Comparison of ENCODE assay signal across 26 cellular contexts in genomic region chr15:77380033-77380432, GRCh38. TPM values are rescaled to one million over a fixed set of nuclear protein-coding genes. Genes with fewer than 3 reads are reported as not detected.
A peak's percentile ranks its signal among the peaks of the same experiment; 100 is the strongest.
DNase-seq lines count a peak whose midpoint lies in the region; ATAC-seq, FAIRE-seq and TF ChIP-seq lines count a peak whose summit lies in the region.
"Had no signal": no experiment of that assay in that cellular context is flagged by ENCODE, and none has a peak within 500 bp of the region (broad histone marks: within the 10 kb centered on the region; RNA-seq: fewer than 3 reads in every experiment).

No MANE protein-coding gene starts in this region.

- ATAC-seq in body of pancreas (peak; percentile 42), HepG2 (no peak), right lobe of liver (peak; percentile 81 to 94 (median 89))

- H3K9ac ChIP-seq in HepG2 (ENCODE audit: insufficient read depth, low read depth, low read length) = no peak overlapping the region
- H3K9ac ChIP-seq: BLaER1 had no signal

- no peak for TF ChIP-seq RAD21 in HepG2 (CRISPR knock-in tag; IDR thresholded peaks at IDR 0.05)

- H3K27ac ChIP-seq in body of pancreas = no peak overlapping the region
- no peak overlapping the region for H3K27ac ChIP-seq in HepG2 (ENCODE audit: extremely low read length, insufficient read depth, low read length)
- H3K27ac ChIP-seq in right lobe of liver = no peak overlapping the region
- H3K27ac ChIP-seq: BLaER1 had no signal

- peaks cover 12% of the 10 kb centered on the region for H3K4me1 ChIP-seq in body of pancreas
- no peaks in the 10 kb centered on the region for H3K4me1 ChIP-seq in HepG2 (ENCODE audit: insufficient read depth, low read length)
- H3K4me1 ChIP-seq in right lobe of liver = peaks cover 0 to 18% (median 6%) of the 10 kb centered on the region in 4 donors
- H3K4me1 ChIP-seq: BE2C, BLaER1 had no signal

- H3K4me2 ChIP-seq in HepG2 (ENCODE audit: low read depth, low read length) = no peak overlapping the region
- H3K4me2 ChIP-seq: BLaER1 had no signal

- H4K20me1 ChIP-seq in HepG2 (ENCODE audit: insufficient read depth, low read length) = no peaks in the 10 kb centered on the region
- H4K20me1 ChIP-seq: BLaER1 had no signal

- TF ChIP-seq POLR2A in body of pancreas (IDR thresholded peaks at IDR 0.05) (no peak), HepG2 (IDR thresholded peaks at IDR 0.05; ENCODE audit: insufficient read depth in 1 of 2, low read depth in 2 of 2, low read length in 2 of 2) (no peak), right lobe of liver (IDR thresholded peaks at IDR 0.05) (no peak), erythroblast (IDR thresholded peaks at IDR 0.05; ENCODE audit: low read length) (no peak)

- no peak for TF ChIP-seq EP300 in HepG2 (IDR thresholded peaks at IDR 0.05; ENCODE audit: low read depth in 2 of 2, low read length in 2 of 2)
- no peak for TF ChIP-seq EP300 in HepG2 (CRISPR knock-in tag; IDR thresholded peaks at IDR 0.05; ENCODE audit: borderline replicate concordance)

- no peak for FAIRE-seq in HepG2 (lab: Jason Lieb, UNC)
- FAIRE-seq: A204.1, GM12892, GM18507 had no signal

- POLR2A ChIA-PET in HepG2 (lab: Yijun Ruan, JAX) = no interaction called here

- BruUV-seq in HepG2 (replicated peaks; lab: Mats Ljungman, UMichigan) = no TSS peak

- H3K9me3 ChIP-seq in body of pancreas (no peaks in the 10 kb centered on the region), HepG2 (ENCODE audit: low read length) (no peaks in the 10 kb centered on the region), right lobe of liver (no peaks in the 10 kb centered on the region)
- H3K9me3 ChIP-seq: BE2C, BLaER1 had no signal

- H2AFZ ChIP-seq in HepG2 (ENCODE audit: low read length) = no peak overlapping the region

- in situ Hi-C loops in HepG2 (cut with HindIII; ENCODE audit: extremely low pct_ligation_motif_present, low pct_unique_long_range_greater_than_20kb) = no loop called here

- TF ChIP-seq CTCF in body of pancreas (IDR thresholded peaks at IDR 0.05) = no peak
- no peak for TF ChIP-seq CTCF in HepG2 (CRISPR knock-in tag; IDR thresholded peaks at IDR 0.05)
- no peak for TF ChIP-seq CTCF in right lobe of liver (IDR thresholded peaks at IDR 0.05)

- CTCF ChIA-PET in HepG2 (lab: Yijun Ruan, JAX; ENCODE audit: low intra/inter-chr PET ratio, low total read pairs) = no interaction called here

- H3K36me3 ChIP-seq in body of pancreas (replicated peaks in 1 of 2; ENCODE audit: insufficient read depth in 1 of 2, low read depth in 2 of 2) (no peaks in the 10 kb centered on the region), HepG2 (replicated peaks in 1 of 2; ENCODE audit: control insufficient read depth in 1 of 2, insufficient read depth in 2 of 2, low read length in 2 of 2) (no peaks in the 10 kb centered on the region), right lobe of liver (no peaks in the 10 kb centered on the region)
- H3K36me3 ChIP-seq: BE2C, BLaER1 had no signal

- intact Hi-C loops in body of pancreas (cut with DNase I) = no loop called here
- intact Hi-C loops in HepG2 (cut with micrococcal nuclease; ENCODE audit: unreplicated experiment) = no loop called here
- intact Hi-C loops in right lobe of liver (cut with DNase I) = no loop called here

- 40 to 42% methylated on average over 4 of the region's 4 CpGs for WGBS in body of pancreas, 2 donors
- 95% methylated on average over 4 of the region's 4 CpGs for WGBS in HepG2 (ENCODE audit: low lambda C conversion rate)
- 40% methylated on average over 4 of the region's 4 CpGs for WGBS in right lobe of liver (ENCODE audit: insufficient coverage, low coverage, low lambda C conversion rate, missing lambda C conversion rate)

- H3K79me2 ChIP-seq in HepG2 (ENCODE audit: insufficient read depth, low read length) = peaks cover 14% of the 10 kb centered on the region

- no peak overlapping the region for H3K4me3 ChIP-seq in body of pancreas
- no peak overlapping the region for H3K4me3 ChIP-seq in HepG2 (replicated peaks in 1 of 3; ENCODE audit: insufficient read depth in 1 of 3, low read depth in 2 of 3, low read length in 3 of 3)
- no peak overlapping the region for H3K4me3 ChIP-seq in right lobe of liver
- H3K4me3 ChIP-seq: BLaER1 had no signal

- no peak for DNase-seq in body of pancreas
- no peak for DNase-seq in HepG2 (ENCODE audit: low spot score)
- no peak for DNase-seq in right lobe of liver
- DNase-seq in NCI-H128 (lab: John Stamatoyannopoulos, UW; ENCODE audit: unreplicated experiment) = no peak
- DNase-seq in erythroblast (lab: John Stamatoyannopoulos, UW) = no peak
- no peak for DNase-seq in activated CD4-positive, CD25-positive, alpha-beta regulatory T cell (lab: John Stamatoyannopoulos, UW)
- DNase-seq in retina = no peak
- DNase-seq: 8988T; ACHN; BE2C; C1 segment of cervical spinal cord; CD4-positive, alpha-beta memory T cell; CD4-positive, CD25-positive, alpha-beta regulatory T cell; CD8-positive, alpha-beta memory T cell; COR-L47; DMS 273 treated with DMSO at 0.1 percent for 48 hours; DMS153; DMS53; DMS79; DND-41; EL; GDM1 had no signal

- H3K27me3 ChIP-seq in body of pancreas = no peaks in the 10 kb centered on the region
- H3K27me3 ChIP-seq in HepG2 (ENCODE audit: control insufficient read depth in 1 of 2, insufficient read depth in 2 of 2, low read length in 2 of 2) = no peaks in the 10 kb centered on the region
- H3K27me3 ChIP-seq in right lobe of liver = no peaks in the 10 kb centered on the region
- H3K27me3 ChIP-seq: BE2C, BLaER1 had no signal

TF ChIP-seq in HepG2, 621 proteins besides CTCF, POLR2A, EP300 and RAD21 (continues in another document):
- TF ChIP-seq ZGPAT (CRISPR knock-in tag; IDR thresholded peaks at IDR 0.05) = no peak
- no peak for TF ChIP-seq MTA1 (CRISPR knock-in tag; IDR thresholded peaks at IDR 0.05; ENCODE audit: borderline replicate concordance)

RNA-seq across cellular contexts. Expression of gene PEAK1, which starts 39.9 kb away (rescaled TPM):
- total RNA-seq in body of pancreas (10 to 100 TPM; 12.5 to 13.2 TPM), HepG2 (2016; rRNA removed; fragmentation: Illumina TruSeq; extraction: Trizol) (6.0 and 12.5 TPM in 2 replicates), right lobe of liver (10 to 100 TPM in 3 of 6 experiments, 1 to 10 TPM in 3; 5.9 to 18.4 (median 10.1) TPM)
- total RNA-seq in HepG2 (2016; cell fraction: cytosol; rRNA removed; fragmentation: Illumina TruSeq; extraction: Trizol; ENCODE audit: low read depth) = 17.0 and 22.1 TPM in 2 replicates
- 6.4 and 9.4 TPM in 2 replicates for total RNA-seq in HepG2 (2016; cell fraction: insoluble cytoplasmic fraction; rRNA removed; fragmentation: Illumina TruSeq; extraction: Trizol)
- 10.5 and 10.6 TPM in 2 replicates for total RNA-seq in HepG2 (2016; cell fraction: membrane; rRNA removed; fragmentation: Illumina TruSeq; extraction: Trizol)
- 16.8 and 18.4 TPM in 2 replicates for total RNA-seq in HepG2 (2016; cell fraction: nucleus; rRNA removed; fragmentation: Illumina TruSeq; extraction: Trizol)
- 6.6 and 6.8 TPM in 2 replicates for polyA plus RNA-seq in HepG2 (2011; rRNA removed)
- polyA plus RNA-seq in HepG2 (2011; cell fraction: cytosol; rRNA removed) = 3.1 and 3.9 TPM in 2 replicates
- 8.4 and 11.3 TPM in 2 replicates for polyA plus RNA-seq in HepG2 (2011; cell fraction: nucleus; rRNA removed)
- polyA plus RNA-seq in HepG2 (2012) = 7.0 and 8.8 TPM in 2 replicates
- 0.48 and 0.61 TPM in 2 replicates for polyA plus RNA-seq in HepG2 (2016; cell fraction: cytosol; fragmentation: Illumina TruSeq; extraction: Trizol; ENCODE audit: low read depth)
- polyA plus RNA-seq in HepG2 (2016; cell fraction: insoluble cytoplasmic fraction; fragmentation: Illumina TruSeq; extraction: Trizol; ENCODE audit: low read depth) = 3.3 and 4.2 TPM in 2 replicates
- 0.41 and 0.84 TPM in 2 replicates for polyA plus RNA-seq in HepG2 (2016; cell fraction: membrane; fragmentation: Illumina TruSeq; extraction: Trizol; ENCODE audit: low read depth)
- polyA plus RNA-seq in HepG2 (2016; cell fraction: nucleus; fragmentation: Illumina TruSeq; extraction: Trizol; ENCODE audit: insufficient read depth, low read depth) = 16.4 and 16.7 TPM in 2 replicates
- polyA minus RNA-seq in HepG2 (2011; rRNA and poly(A)+ RNA removed; ENCODE audit: low replicate concordance) = 13.7 and 19.8 TPM in 2 replicates
- 10.9 and 16.0 TPM in 2 replicates for polyA minus RNA-seq in HepG2 (2011; cell fraction: cytosol; rRNA and poly(A)+ RNA removed)
- polyA minus RNA-seq in HepG2 (2011; cell fraction: nucleus; rRNA and poly(A)+ RNA removed) = 35.5 and 39.5 TPM in 2 replicates

RNA-seq across cellular contexts. Expression of gene HMG20A, which starts 40.7 kb away (rescaled TPM):
- total RNA-seq in body of pancreas (10 to 100 TPM; 21.8 to 59.0 TPM), HepG2 (2016; rRNA removed; fragmentation: Illumina TruSeq; extraction: Trizol) (28.0 and 39.7 TPM in 2 replicates), right lobe of liver (10 to 100 TPM; 14.6 to 21.1 (median 19.5) TPM)
- 3.7 and 5.0 TPM in 2 replicates for total RNA-seq in HepG2 (2016; cell fraction: cytosol; rRNA removed; fragmentation: Illumina TruSeq; extraction: Trizol; ENCODE audit: low read depth)
- total RNA-seq in HepG2 (2016; cell fraction: insoluble cytoplasmic fraction; rRNA removed; fragmentation: Illumina TruSeq; extraction: Trizol) = 28.9 and 36.4 TPM in 2 replicates
- total RNA-seq in HepG2 (2016; cell fraction: membrane; rRNA removed; fragmentation: Illumina TruSeq; extraction: Trizol) = 10.3 and 10.6 TPM in 2 replicates
- 20.2 and 31.6 TPM in 2 replicates for total RNA-seq in HepG2 (2016; cell fraction: nucleus; rRNA removed; fragmentation: Illumina TruSeq; extraction: Trizol)
- 27.4 and 35.2 TPM in 2 replicates for polyA plus RNA-seq in HepG2 (2011; rRNA removed)
- 21.0 and 23.7 TPM in 2 replicates for polyA plus RNA-seq in HepG2 (2011; cell fraction: cytosol; rRNA removed)
- polyA plus RNA-seq in HepG2 (2011; cell fraction: nucleus; rRNA removed) = 23.0 and 26.1 TPM in 2 replicates
- 17.5 and 20.8 TPM in 2 replicates for polyA plus RNA-seq in HepG2 (2012)
- 1.5 and 1.9 TPM in 2 replicates for polyA plus RNA-seq in HepG2 (2016; cell fraction: cytosol; fragmentation: Illumina TruSeq; extraction: Trizol; ENCODE audit: low read depth)
- 35.6 and 37.6 TPM in 2 replicates for polyA plus RNA-seq in HepG2 (2016; cell fraction: insoluble cytoplasmic fraction; fragmentation: Illumina TruSeq; extraction: Trizol; ENCODE audit: low read depth)
- polyA plus RNA-seq in HepG2 (2016; cell fraction: membrane; fragmentation: Illumina TruSeq; extraction: Trizol; ENCODE audit: low read depth) = 5.9 and 6.7 TPM in 2 replicates
- 29.4 and 36.9 TPM in 2 replicates for polyA plus RNA-seq in HepG2 (2016; cell fraction: nucleus; fragmentation: Illumina TruSeq; extraction: Trizol; ENCODE audit: insufficient read depth, low read depth)
- polyA minus RNA-seq in HepG2 (2011; rRNA and poly(A)+ RNA removed; ENCODE audit: low replicate concordance) = 36.6 and 54.0 TPM in 2 replicates
- 36.0 and 37.3 TPM in 2 replicates for polyA minus RNA-seq in HepG2 (2011; cell fraction: cytosol; rRNA and poly(A)+ RNA removed)
- polyA minus RNA-seq in HepG2 (2011; cell fraction: nucleus; rRNA and poly(A)+ RNA removed) = 38.5 and 47.0 TPM in 2 replicates
